In genomic region chr15:31556494-31557150, GRCh38 we compare ENCODE assay signal across 32 cellular contexts.
"Had no signal": no experiment of that assay in that cellular context is flagged by ENCODE, and none has a peak within 500 bp of the region (broad histone marks: within the 10 kb centered on the region; RNA-seq: fewer than 3 reads in every experiment).

No MANE protein-coding gene starts in this region.

- H3K4me1 ChIP-seq: adrenal gland, body of pancreas, breast epithelium had no signal

- H3K9me3 ChIP-seq: adrenal gland, body of pancreas, breast epithelium had no signal

- H3K27me3 ChIP-seq: adrenal gland, body of pancreas, brain microvascular endothelial cell, breast epithelium had no signal

- H3K27ac ChIP-seq: adrenal gland, body of pancreas, brain microvascular endothelial cell, breast epithelium, VCaP had no signal

- ATAC-seq: activated CD8-positive, alpha-beta T cell treated with anti-CD3 and anti-CD28 coated beads for 36 hours; activated naive CD4-positive, alpha-beta T cell treated with anti-CD3 and anti-CD28 coated beads, Interleukin-2, amount 50 U/mL, for 72 hours; activated T-cell treated with anti-CD3 and anti-CD28 coated beads, Interleukin-2, amount 50 U/mL, for 4 hours; activated T-cell treated with anti-CD3 and anti-CD28 coated beads, Interleukin-2, amount 50 U/mL, for 72 hours; activated T-helper 17 cell treated with anti-CD3 and anti-CD28 coated beads, Interleukin-2, amount 50 U/mL, for 72 hours; body of pancreas had no signal

- H3K4me3 ChIP-seq: adrenal gland, body of pancreas, breast epithelium had no signal

- DNase-seq: activated B cell treated with CpG ODN at 0.5 μM for 24 hours; activated CD4-positive, alpha-beta memory T cell treated with anti-CD3 and anti-CD28 coated beads for 36 hours; activated CD4-positive, alpha-beta T cell treated with anti-CD3 and anti-CD28 coated beads for 4 hours; activated CD4-positive, alpha-beta T cell treated with anti-CD3 and anti-CD28 coated beads, Interleukin-2, amount 50 U/mL, for 1 hour; activated CD4-positive, alpha-beta T cell treated with anti-CD3 and anti-CD28 coated beads, Interleukin-2, amount 50 U/mL, for 4 hours; activated CD4-positive, CD25-positive, alpha-beta regulatory T cell treated with anti-CD3 and anti-CD28 coated beads, Interleukin-2, amount 50 U/mL, for 72 hours; activated CD8-positive, alpha-beta memory T cell treated with anti-CD3 and anti-CD28 coated beads, Interleukin-2, amount 50 U/mL, for 4 hours; activated CD8-positive, alpha-beta T cell treated with anti-CD3 and anti-CD28 coated beads for 36 hours; activated effector memory CD4-positive, alpha-beta T cell treated with anti-CD3 and anti-CD28 coated beads, Interleukin-2, amount 50 U/mL, for 16 hours; activated gamma-delta T cell treated with Interleukin-2 at 50 U/mL for 16 hours; activated naive CD4-positive, alpha-beta T cell; activated naive CD4-positive, alpha-beta T cell treated with anti-CD3 and anti-CD28 coated beads for 36 hours; activated naive CD4-positive, alpha-beta T cell treated with anti-CD3 and anti-CD28 coated beads, Interleukin-2, amount 50 U/mL, for 16 hours; activated naive CD8-positive, alpha-beta T cell treated with anti-CD3 and anti-CD28 coated beads for 36 hours; activated T-cell treated with anti-CD3 and anti-CD28 coated beads for 4 hours; activated T-cell treated with anti-CD3 and anti-CD28 coated beads, Interleukin-2, amount 50 U/mL, for 1 hour; activated T-cell treated with anti-CD3 and anti-CD28 coated beads, Interleukin-2, amount 50 U/mL, for 4 hours; activated T-cell treated with anti-CD3 and anti-CD28 coated beads, Interleukin-2, amount 50 U/mL, for 72 hours; adrenal gland; amniotic stem cell; aorta; body of pancreas; brain microvascular endothelial cell; central memory CD4-positive, alpha-beta T cell; SW 1271; T-helper 1 cell; T-helper 2 cell; T-helper 9 cell had no signal

- H3K36me3 ChIP-seq: adrenal gland, brain microvascular endothelial cell, breast epithelium had no signal
